10 cellular contexts compared by ENCODE assay signal in genomic region chr11:66420671-66421476, GRCh38. TPM values are rescaled to one million over a fixed set of nuclear protein-coding genes. Genes with fewer than 3 reads are reported as not detected.
DNase-seq lines count a peak whose midpoint lies in the region; ATAC-seq and TF ChIP-seq lines count a peak whose summit lies in the region.
"Had no signal": no experiment of that assay in that cellular context is flagged by ENCODE, and none has a peak within 500 bp of the region (broad histone marks: within the 10 kb centered on the region; RNA-seq: fewer than 3 reads in every experiment).

NPAS4 (plus strand) TSS chr11:66421035; CDS start chr11:66421180, 145 bp downstream.

- H3K36me3 ChIP-seq in ascending aorta = peaks cover 27 to 29% of the 10 kb centered on the region in 2 donors
- H3K36me3 ChIP-seq in naive thymus-derived CD4-positive, alpha-beta T cell (ENCODE audit: control insufficient read depth in 2 of 3, insufficient read depth in 3 of 3, low read length in 3 of 3) = no peaks in the 10 kb centered on the region

- H3K27ac Mint-ChIP-seq in naive thymus-derived CD4-positive, alpha-beta T cell = peak within 1 kb of the TSS in 6 of 9 donors; percentile 31 to 85 (median 58)
- H3K27ac Mint-ChIP-seq: activated CD4-positive, alpha-beta T cell treated with anti-CD3 and anti-CD28 coated beads, Interleukin-2, amount 10 ng/mL, durations not matched to agents 7 days and 5 days; activated naive CD4-positive, alpha-beta T cell treated with anti-CD3 and anti-CD28 coated beads, Interleukin-2, amount 50 U/mL, for 72 hours had no signal

- intact Hi-C loops in ascending aorta (cut with DNase I) = loop anchor here (2.0 kb wide), 1 partner anchor 132 kb away; the partner anchor contains the start of gene YIF1A
- intact Hi-C loops in naive thymus-derived CD4-positive, alpha-beta T cell (cut with micrococcal nuclease) = loop anchor here (1.0 to 5.0 kb wide), 6 partner anchors 13 to 257 kb away; partner anchors contain the start of genes YIF1A (in 2 of the 2), PELI3 (in 1 of the 2) and RBM4B (in 1 of the 2)

- peaks cover 0 to 15% (median 6%) of the 10 kb centered on the region in 11 donors for H3K9me3 Mint-ChIP-seq in naive thymus-derived CD4-positive, alpha-beta T cell
- H3K9me3 Mint-ChIP-seq: activated naive CD4-positive, alpha-beta T cell treated with anti-CD3 and anti-CD28 coated beads, Interleukin-2, amount 50 U/mL, for 72 hours had no signal

- peak within 1 kb of the TSS in 1 of 2 donors; percentile 37 for H3K4me3 ChIP-seq in ascending aorta
- H3K4me3 ChIP-seq in naive thymus-derived CD4-positive, alpha-beta T cell (ENCODE audit: low read length) = no peak within 1 kb of the TSS

- H3K27me3 ChIP-seq in ascending aorta = no peaks in the 10 kb centered on the region
- H3K27me3 ChIP-seq in naive thymus-derived CD4-positive, alpha-beta T cell (ENCODE audit: control insufficient read depth in 2 of 2, insufficient read depth in 2 of 2, low read length in 2 of 2) = peaks cover 7 to 22% of the 10 kb centered on the region in 2 donors

- H3K27me3 Mint-ChIP-seq in naive thymus-derived CD4-positive, alpha-beta T cell = peaks cover 23 to 37% (median 35%) of the 10 kb centered on the region in 5 donors

- CTCF ChIA-PET in naive thymus-derived CD4-positive, alpha-beta T cell (lab: Charles Lee) = interaction anchor here (0.6 to 2.7 kb wide), 9 partner anchors 11 to 1466 kb away, joined by 3 to 9 read pairs (median 4); partner anchors contain the start of genes DPP3 and RBM4B

- H3K9me3 ChIP-seq in ascending aorta = no peaks in the 10 kb centered on the region
- H3K9me3 ChIP-seq in naive thymus-derived CD4-positive, alpha-beta T cell (ENCODE audit: control insufficient read depth in 2 of 3, low read length in 3 of 3) = no peaks in the 10 kb centered on the region

- TF ChIP-seq CTCF in ascending aorta (IDR thresholded peaks at IDR 0.05) = no peak

- peak within 1 kb of the TSS in 4 of 10 donors; percentile 20 to 73 (median 41) for H3K4me3 Mint-ChIP-seq in naive thymus-derived CD4-positive, alpha-beta T cell
- H3K4me3 Mint-ChIP-seq: activated CD4-positive, alpha-beta T cell treated with anti-CD3 and anti-CD28 coated beads, Interleukin-2, amount 10 ng/mL, durations not matched to agents 7 days and 5 days had no signal

- H3K4me1 ChIP-seq in ascending aorta = peaks cover 22 to 42% of the 10 kb centered on the region in 2 donors
- H3K4me1 ChIP-seq in naive thymus-derived CD4-positive, alpha-beta T cell (ENCODE audit: control insufficient read depth in 2 of 2, insufficient read depth in 2 of 2, low read length in 2 of 2) = no peaks in the 10 kb centered on the region

- peak within 1 kb of the TSS; percentile 21 to 62 for H3K27ac ChIP-seq in ascending aorta
- H3K27ac ChIP-seq in naive thymus-derived CD4-positive, alpha-beta T cell (ENCODE audit: low read depth, low read length) = no peak within 1 kb of the TSS

- H3K4me1 Mint-ChIP-seq in naive thymus-derived CD4-positive, alpha-beta T cell = peaks cover 9 to 24% (median 10%) of the 10 kb centered on the region in 7 donors

- peak; percentile 49 for DNase-seq in DMS79 (lab: John Stamatoyannopoulos, UW)
- peak; percentile 86 for DNase-seq in NCI-H1105 treated with DMSO at 0.1 percent for 48 hours (lab: John Stamatoyannopoulos, UW)
- DNase-seq in ascending aorta (ENCODE audit: low spot score in 2 of 2) = peak in 1 of 2 donors; percentile 69
- DNase-seq in naive thymus-derived CD4-positive, alpha-beta T cell = no peak
- no peak for DNase-seq in medulla oblongata (ENCODE audit: extremely low spot score)
- no peak for DNase-seq in activated gamma-delta T cell treated with Interleukin-2 at 50 U/mL for 16 hours

- POLR2A ChIA-PET in naive thymus-derived CD4-positive, alpha-beta T cell (lab: Charles Lee) = interaction anchor here (0.8 to 1.7 kb wide), 7 partner anchors 18 to 256 kb away, joined by 3 to 9 read pairs (median 4); partner anchors contain the start of genes DPP3, MRPL11 and PELI3

- ATAC-seq in naive thymus-derived CD4-positive, alpha-beta T cell = no peak
- no peak for ATAC-seq in HG02642 (IDR thresholded peaks at IDR 0.05; ENCODE audit: poor library complexity, unreplicated experiment)

- H3K36me3 Mint-ChIP-seq in naive thymus-derived CD4-positive, alpha-beta T cell = peaks cover 0 to 5% (median 3%) of the 10 kb centered on the region in 5 donors

RNA-seq across cellular contexts. Expression of gene NPAS4, which starts in this region (rescaled TPM):
- total RNA-seq in ascending aorta = 5.0 TPM
- total RNA-seq in naive thymus-derived CD4-positive, alpha-beta T cell = under 1 TPM in 1 of 5 experiments, not detected in 4; 0.53 TPM
- polyA plus RNA-seq in naive thymus-derived CD4-positive, alpha-beta T cell = not detected
- total RNA-seq: Right ventricle myocardium superior had no signal

Comparison
In these comparisons a context has a peak if more than half of its experiments do, and no peak if none do; other contexts are left out.
1. DNase-seq: peak in DMS79 (single experiment) and NCI-H1105 treated with DMSO at 0.1 percent for 48 hours (single experiment); none in naive thymus-derived CD4-positive, alpha-beta T cell (0 of 9), medulla oblongata (single experiment) and activated gamma-delta T cell treated with Interleukin-2 at 50 U/mL for 16 hours (single experiment).